Comparison of ENCODE assay signal across 20 cellular contexts in genomic region chr4:5371415-5372190, GRCh38.
DNase-seq lines count a peak whose midpoint lies in the region; ATAC-seq, FAIRE-seq and TF ChIP-seq lines count a peak whose summit lies in the region.
"Had no signal": no experiment of that assay in that cellular context is flagged by ENCODE, and none has a peak within 500 bp of the region (broad histone marks: within the 10 kb centered on the region; RNA-seq: fewer than 3 reads in every experiment).

No MANE protein-coding gene starts in this region.

- H3K4me3 ChIP-seq in Karpas-422 (ENCODE audit: low read length) (no peak overlapping the region), astrocyte (ENCODE audit: insufficient read depth, low read depth, low read length) (no peak overlapping the region), retinal pigment epithelial cell (ENCODE audit: low read length) (no peak overlapping the region), transverse colon (no peak overlapping the region)
- H3K4me3 ChIP-seq: adrenal gland, spleen had no signal

- H2AFZ ChIP-seq in Karpas-422 (ENCODE audit: low read length): no peak overlapping the region
- H2AFZ ChIP-seq in astrocyte (ENCODE audit: low read depth, low read length): no peak overlapping the region
- H2AFZ ChIP-seq: parathyroid adenoma had no signal

- DNase-seq in DMS53 treated with DMSO at 0.1 percent for 48 hours (lab: John Stamatoyannopoulos, UW; ENCODE audit: unreplicated experiment) (peak; percentile 42), Karpas-422 (peak; percentile 19), astrocyte (ENCODE audit: low read depth) (peak; percentile 43), retinal pigment epithelial cell (ENCODE audit: low read depth) (peak; percentile 60), RWPE1 (ENCODE audit: low spot score) (no peak), ecto neural progenitor cell (ENCODE audit: low spot score) (no peak), transverse colon (no peak)
- DNase-seq: activated CD4-positive, alpha-beta T cell treated with anti-CD3 and anti-CD28 coated beads, Interleukin-2, amount 50 U/mL, for 48 hours; adrenal gland; CD4-positive, alpha-beta T cell; foreskin melanocyte; MV-4-11; NCI-H2029 treated with DMSO at 0.1 percent for 48 hours; spleen; stimulated activated naive CD4-positive, alpha-beta T cell had no signal

- no peak for FAIRE-seq in astrocyte (lab: Jason Lieb, UNC)
- FAIRE-seq: G401.6, RCC 7860 had no signal

- H3K4me3 Mint-ChIP-seq in astrocyte (ENCODE audit: unreplicated experiment): no peak overlapping the region
- H3K4me3 Mint-ChIP-seq: CD4-positive, alpha-beta T cell had no signal

- ATAC-seq in HG03342 (IDR thresholded peaks at IDR 0.05; ENCODE audit: unreplicated experiment): no peak

- H3K27me3 ChIP-seq in Karpas-422 (ENCODE audit: low read length): no peaks in the 10 kb centered on the region
- H3K27me3 ChIP-seq in astrocyte (ENCODE audit: insufficient read depth, low read length): no peaks in the 10 kb centered on the region
- no peaks in the 10 kb centered on the region for H3K27me3 ChIP-seq in transverse colon
- H3K27me3 ChIP-seq: adrenal gland, spleen had no signal

- in situ Hi-C loops in transverse colon (cut with MboI; ENCODE audit: low pct_ligation_motif_present in 1 of 4, low pct_unique_long_range_greater_than_20kb in 1 of 4, low sequenced_read_pairs in 3 of 4): no loop called here

- H3K36me3 ChIP-seq in Karpas-422 (ENCODE audit: insufficient read depth, low read length): no peaks in the 10 kb centered on the region
- no peaks in the 10 kb centered on the region for H3K36me3 ChIP-seq in astrocyte (ENCODE audit: insufficient read depth, low read length)
- H3K36me3 ChIP-seq in transverse colon: no peaks in the 10 kb centered on the region
- H3K36me3 ChIP-seq: adrenal gland, spleen had no signal

- H3K9me2 ChIP-seq in Karpas-422 (replicated peaks; ENCODE audit: insufficient read depth, low read length): no peaks in the 10 kb centered on the region

- POLR2A ChIA-PET in RWPE1 (lab: Yijun Ruan, JAX; ENCODE audit: low non-redundant PET): no interaction called here

- H3K9me3 ChIP-seq in Karpas-422 (ENCODE audit: low read length): no peaks in the 10 kb centered on the region
- H3K9me3 ChIP-seq in astrocyte (ENCODE audit: insufficient read depth, low read depth, low read length): no peaks in the 10 kb centered on the region
- H3K9me3 ChIP-seq in transverse colon: no peaks in the 10 kb centered on the region
- H3K9me3 ChIP-seq: adrenal gland had no signal

- no peak overlapping the region for H3K27ac Mint-ChIP-seq in astrocyte (ENCODE audit: unreplicated experiment)
- H3K27ac Mint-ChIP-seq: CD4-positive, alpha-beta T cell had no signal

- intact Hi-C loops in transverse colon (cut with DNase I; ENCODE audit: low total_unique reads): no loop called here

- H4K20me1 ChIP-seq in Karpas-422 (ENCODE audit: insufficient read depth, low read depth, low read length): no peaks in the 10 kb centered on the region
- no peaks in the 10 kb centered on the region for H4K20me1 ChIP-seq in astrocyte (ENCODE audit: insufficient read depth, low read length)

- no peak for TF ChIP-seq CTCF in astrocyte (IDR thresholded peaks at IDR 0.05; ENCODE audit: insufficient read depth, low read depth, low read length)
- no peak for TF ChIP-seq CTCF in retinal pigment epithelial cell (conservative IDR thresholded peaks at IDR 0.05; ENCODE audit: low read depth, low read length)
- TF ChIP-seq CTCF in RWPE1 (conservative IDR thresholded peaks at IDR 0.05; ENCODE audit: low read depth): no peak
- no peak for TF ChIP-seq CTCF in transverse colon (IDR thresholded peaks at IDR 0.05)

- H3K79me2 ChIP-seq in Karpas-422 (ENCODE audit: low read length): no peaks in the 10 kb centered on the region
- H3K79me2 ChIP-seq in astrocyte (ENCODE audit: insufficient read depth, low read length): no peaks in the 10 kb centered on the region
- H3K79me2 ChIP-seq: parathyroid adenoma had no signal

- H3K4me1 ChIP-seq in Karpas-422 (ENCODE audit: low read length) (no peaks in the 10 kb centered on the region), astrocyte (ENCODE audit: insufficient read depth, low read length) (peaks cover 13% of the 10 kb centered on the region), transverse colon (no peaks in the 10 kb centered on the region)
- H3K4me1 ChIP-seq: adrenal gland, parathyroid adenoma, spleen had no signal

- TF ChIP-seq EP300 in transverse colon (IDR thresholded peaks at IDR 0.05; ENCODE audit: low read depth): no peak

- no peak overlapping the region for H3K9ac ChIP-seq in Karpas-422 (ENCODE audit: low read length)
- H3K9ac ChIP-seq in astrocyte (ENCODE audit: low read length): peak overlapping the region; percentile 42
- H3K9ac ChIP-seq: parathyroid adenoma had no signal

- peaks cover 9% of the 10 kb centered on the region for H3K9me3 Mint-ChIP-seq in astrocyte (ENCODE audit: unreplicated experiment)
- H3K9me3 Mint-ChIP-seq: CD4-positive, alpha-beta T cell had no signal

- no peak overlapping the region for H3K27ac ChIP-seq in Karpas-422 (ENCODE audit: low read length)
- peak overlapping the region; percentile 44 for H3K27ac ChIP-seq in astrocyte (ENCODE audit: low read depth, low read length)
- no peak overlapping the region for H3K27ac ChIP-seq in RWPE1
- no peak overlapping the region for H3K27ac ChIP-seq in transverse colon
- H3K27ac ChIP-seq: adrenal gland, parathyroid adenoma, spleen, VCaP had no signal

- no peaks in the 10 kb centered on the region for H3K36me3 Mint-ChIP-seq in astrocyte (ENCODE audit: low read depth, unreplicated experiment)

- no peak overlapping the region for H3K4me2 ChIP-seq in Karpas-422 (ENCODE audit: low read depth, low read length, poor library complexity, severe bottlenecking)
- H3K4me2 ChIP-seq in astrocyte (ENCODE audit: low read length): peak overlapping the region; percentile 28

- CTCF ChIA-PET in RWPE1 (lab: Yijun Ruan, JAX): interaction anchor here (0.7 kb wide), 1 partner anchor 82 kb away, joined by 4 read pairs; no protein-coding TSS in a partner anchor

- TF ChIP-seq POLR2A in transverse colon (IDR thresholded peaks at IDR 0.05): no peak

- 40 to 76% methylated on average over 1 to 8 of the region's 8 CpGs for WGBS in transverse colon (ENCODE audit: low coverage in 1 of 2), 2 donors

- peaks cover 9% of the 10 kb centered on the region for H3K27me3 Mint-ChIP-seq in astrocyte (ENCODE audit: low read depth, unreplicated experiment)
- H3K27me3 Mint-ChIP-seq: CD4-positive, alpha-beta T cell had no signal

- no peaks in the 10 kb centered on the region for H3K4me1 Mint-ChIP-seq in astrocyte (ENCODE audit: low read depth, unreplicated experiment)

Comparison
In these comparisons a context has a peak if more than half of its experiments do, and no peak if none do; other contexts are left out.
1. DNase-seq: peak in DMS53 treated with DMSO at 0.1 percent for 48 hours (single experiment), Karpas-422 (single experiment), astrocyte (single experiment) and retinal pigment epithelial cell (single experiment); none in RWPE1 (single experiment), ecto neural progenitor cell (single experiment) and transverse colon (single experiment).